ENCODE assay signal across 8 cellular contexts in the genomic region with DNA sequence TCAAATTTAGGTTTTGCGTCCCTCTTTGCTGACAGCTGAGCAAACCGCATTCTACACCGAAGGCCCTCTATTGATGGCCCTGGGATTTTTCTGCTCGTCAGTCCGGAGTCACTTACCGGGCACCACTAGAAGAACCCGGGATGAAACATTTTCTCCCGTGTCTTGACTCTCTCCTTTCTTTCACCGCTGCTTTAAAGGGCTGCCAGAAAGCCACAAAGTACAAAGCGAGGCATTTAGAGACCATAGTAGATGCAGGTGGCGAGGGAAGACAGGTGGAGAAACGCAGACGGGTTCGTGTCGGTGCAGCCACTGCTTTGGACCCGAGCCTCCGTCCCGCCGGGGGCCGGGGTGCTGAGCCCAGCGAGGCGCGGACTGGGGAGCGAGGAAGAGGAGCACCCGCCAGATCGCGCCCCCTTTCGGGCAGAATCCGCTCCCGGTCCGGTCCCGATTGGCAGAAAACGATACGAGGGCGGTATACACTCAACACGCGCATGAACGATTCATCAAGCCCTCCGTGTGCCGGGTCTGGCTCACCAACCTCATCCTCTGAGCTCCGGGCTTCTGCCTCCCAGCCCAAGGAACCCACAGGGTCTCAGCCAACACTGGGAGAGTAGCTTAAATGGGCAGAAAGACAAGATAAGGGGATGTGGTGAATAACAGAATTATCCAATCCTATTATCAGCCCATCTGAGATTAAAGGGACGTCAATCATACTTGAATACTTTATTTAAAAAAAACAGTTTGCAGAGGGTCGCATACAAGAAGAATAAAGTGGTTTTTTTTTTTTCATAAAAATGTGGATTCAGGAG.
A peak's percentile ranks its signal among the peaks of the same experiment; 100 is the strongest.
DNase-seq lines count a peak whose midpoint lies in the region; TF ChIP-seq lines count a peak whose summit lies in the region.

No MANE protein-coding gene starts in this region.

- peak overlapping the region; percentile 19 to 82 (median 76) for H3K9ac ChIP-seq in subcutaneous abdominal adipose tissue (ENCODE audit: low read length in 5 of 5)

- H3K36me3 ChIP-seq in subcutaneous abdominal adipose tissue (ENCODE audit: control insufficient read depth in 5 of 5, insufficient read depth in 5 of 5, low read length in 5 of 5), result no peaks in the 10 kb centered on the region

- intact Hi-C loops in activated naive CD4-positive, alpha-beta T cell treated with anti-CD3 and anti-CD28 coated beads for 36 hours (cut with micrococcal nuclease), result loop anchor here (1.0 to 10.0 kb wide), 8 partner anchors 24 to 788 kb away; no protein-coding TSS in a partner anchor

- POLR2A ChIA-PET in HEK293T (lab: Yijun Ruan, JAX), result interaction anchor here (1.0 to 3.2 kb wide), 15 partner anchors 10 to 178 kb away, joined by 3 to 51 read pairs (median 6); a partner anchor contains a TSS

- DNase-seq in ELR (ENCODE audit: low read depth), result peak; percentile 94
- peak; percentile 70 for DNase-seq in HEK293T (ENCODE audit: extremely low spot score)
- peak; percentile 94 for DNase-seq in NAMALWA (ENCODE audit: low spot score)
- DNase-seq in SK-N-DZ (ENCODE audit: low spot score), result peak; percentile 83
- peak; percentile 91 for DNase-seq in activated naive CD4-positive, alpha-beta T cell treated with anti-CD3 and anti-CD28 coated beads for 36 hours
- peak; percentile 76 for DNase-seq in globus pallidus (ENCODE audit: low spot score)
- DNase-seq in nucleus accumbens (lab: John Stamatoyannopoulos, UW), result peak in 55 of 56 donors; percentile 9 to 87 (median 73)

- H3K27ac ChIP-seq in subcutaneous abdominal adipose tissue (ENCODE audit: low read depth, low read length), result peak overlapping the region; percentile 67

- H3K4me3 ChIP-seq in subcutaneous abdominal adipose tissue (ENCODE audit: low read depth in 1 of 5, low read length in 5 of 5), result peak overlapping the region; percentile 88 to 97 (median 92)

- H3K27me3 ChIP-seq in subcutaneous abdominal adipose tissue (ENCODE audit: control insufficient read depth in 5 of 5, insufficient read depth in 4 of 5, low read length in 5 of 5), result peaks cover 2 to 6% (median 3%) of the 10 kb centered on the region in 5 donors

- H3K9me3 Mint-ChIP-seq in activated naive CD4-positive, alpha-beta T cell treated with anti-CD3 and anti-CD28 coated beads for 36 hours, result no peaks in the 10 kb centered on the region

- peaks cover 21% of the 10 kb centered on the region for H3K27me3 Mint-ChIP-seq in activated naive CD4-positive, alpha-beta T cell treated with anti-CD3 and anti-CD28 coated beads for 36 hours (ENCODE audit: low read depth)

- peak overlapping the region; percentile 95 for H3K4me3 Mint-ChIP-seq in activated naive CD4-positive, alpha-beta T cell treated with anti-CD3 and anti-CD28 coated beads for 36 hours

- H3K4me1 Mint-ChIP-seq in activated naive CD4-positive, alpha-beta T cell treated with anti-CD3 and anti-CD28 coated beads for 36 hours (ENCODE audit: low read depth), result peaks cover 9% of the 10 kb centered on the region

- H3K27ac Mint-ChIP-seq in activated naive CD4-positive, alpha-beta T cell treated with anti-CD3 and anti-CD28 coated beads for 36 hours, result peak overlapping the region; percentile 86

- peaks cover 1% of the 10 kb centered on the region for H3K36me3 Mint-ChIP-seq in activated naive CD4-positive, alpha-beta T cell treated with anti-CD3 and anti-CD28 coated beads for 36 hours (ENCODE audit: low read depth)

- CTCF ChIA-PET in HEK293T (lab: Yijun Ruan, JAX), result interaction anchor here (0.6 to 3.0 kb wide), 19 partner anchors 10 to 242 kb away, joined by 3 to 30 read pairs (median 6); no protein-coding TSS in a partner anchor
- CTCF ChIA-PET in activated naive CD4-positive, alpha-beta T cell treated with anti-CD3 and anti-CD28 coated beads for 36 hours (lab: Charles Lee), result interaction anchor here (0.6 to 5.3 kb wide), 18 partner anchors 9 to 1336 kb away, joined by 3 to 72 read pairs (median 8); a partner anchor contains a TSS

- H3K4me1 ChIP-seq in subcutaneous abdominal adipose tissue (ENCODE audit: control insufficient read depth in 5 of 5, insufficient read depth in 5 of 5, low read length in 5 of 5), result peaks cover 0 to 25% (median 19%) of the 10 kb centered on the region in 5 donors

- no peaks in the 10 kb centered on the region for H3K9me3 ChIP-seq in subcutaneous abdominal adipose tissue (ENCODE audit: control insufficient read depth in 5 of 5, low read length in 5 of 5)

TF ChIP-seq in HEK293T, 16 proteins besides CTCF, POLR2A, EP300 and RAD21:
- TF ChIP-seq, protein P1, sequence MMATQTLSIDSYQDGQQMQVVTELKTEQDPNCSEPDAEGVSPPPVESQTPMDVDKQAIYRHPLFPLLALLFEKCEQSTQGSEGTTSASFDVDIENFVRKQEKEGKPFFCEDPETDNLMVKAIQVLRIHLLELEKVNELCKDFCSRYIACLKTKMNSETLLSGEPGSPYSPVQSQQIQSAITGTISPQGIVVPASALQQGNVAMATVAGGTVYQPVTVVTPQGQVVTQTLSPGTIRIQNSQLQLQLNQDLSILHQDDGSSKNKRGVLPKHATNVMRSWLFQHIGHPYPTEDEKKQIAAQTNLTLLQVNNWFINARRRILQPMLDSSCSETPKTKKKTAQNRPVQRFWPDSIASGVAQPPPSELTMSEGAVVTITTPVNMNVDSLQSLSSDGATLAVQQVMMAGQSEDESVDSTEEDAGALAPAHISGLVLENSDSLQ (IDR thresholded peaks at IDR 0.05), result peak; percentile 87
- TF ChIP-seq ARNT (IDR thresholded peaks at IDR 0.05), result no peak

Comparison
In these comparisons a context has a peak if more than half of its experiments do, and no peak if none do; other contexts are left out.
1. Peak in every context shown above with its lines: DNase-seq, H3K4me3 ChIP-seq and H3K27ac ChIP-seq.